ENCODE assay signal across 8 cellular contexts in the genomic region with DNA sequence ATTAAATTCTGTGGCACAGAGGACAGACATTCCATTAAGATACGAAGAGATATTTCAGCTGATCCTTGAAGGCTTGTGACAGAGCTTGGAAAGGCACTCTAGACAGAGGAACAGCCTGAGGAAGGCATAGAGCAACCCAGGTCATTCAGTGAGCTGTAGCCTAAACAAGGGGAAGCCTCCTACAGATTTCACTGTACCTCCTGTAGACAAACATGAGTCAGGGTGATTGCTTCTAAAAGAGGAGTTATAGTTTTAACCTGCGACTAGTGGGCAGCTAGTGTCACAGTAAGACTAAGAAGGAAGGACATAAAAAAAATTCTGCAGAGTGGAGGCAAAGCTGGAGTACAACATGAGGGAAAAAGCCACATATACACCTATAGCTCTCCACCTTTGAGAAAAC. TPM values are rescaled to one million over a fixed set of nuclear protein-coding genes. Genes with fewer than 3 reads are reported as not detected.
A peak's percentile ranks its signal among the peaks of the same experiment; 100 is the strongest.
DNase-seq lines count a peak whose midpoint lies in the region; ATAC-seq and TF ChIP-seq lines count a peak whose summit lies in the region.

No MANE protein-coding gene starts in this region.

- H2AFZ ChIP-seq in PC-3 (ENCODE audit: low read length): no peak overlapping the region

- 0 out of 2 replicates have a peak, but pooled peaks cover 10% of the 10 kb centered on the region for H3K79me2 ChIP-seq in PC-3 (ENCODE audit: low read length)

- BruUV-seq in PC-3 (replicated peaks; lab: Mats Ljungman, UMichigan): no TSS peak

- WGBS in esophagus squamous epithelium, 2 donors: 32 to 33% methylated on average over 2 of the region's 2 CpGs

- H3K27me3 ChIP-seq in BLaER1 treated with 17β-estradiol and CSF1 and Interleukin-3, amounts not matched to agents 10 nM and 100 nM: no peaks in the 10 kb centered on the region
- H3K27me3 ChIP-seq in PC-3 (ENCODE audit: low read length): no peaks in the 10 kb centered on the region
- no peaks in the 10 kb centered on the region for H3K27me3 ChIP-seq in esophagus squamous epithelium

- H3K9me2 ChIP-seq in PC-3 (replicated peaks; ENCODE audit: low read length): no peaks in the 10 kb centered on the region

- TF ChIP-seq POLR2A in esophagus squamous epithelium (IDR thresholded peaks at IDR 0.05): no peak

- H3K9me3 ChIP-seq in BLaER1 treated with 17β-estradiol and CSF1 and Interleukin-3, amounts not matched to agents 10 nM and 100 nM (replicated peaks in 1 of 11): peaks cover 20 to 44% (median 33%) of the 10 kb centered on the region in 11 experiments
- H3K9me3 ChIP-seq in PC-3 (ENCODE audit: low read length): no peaks in the 10 kb centered on the region
- H3K9me3 ChIP-seq in esophagus squamous epithelium: peaks cover 0 to 9% (median 0%) of the 10 kb centered on the region in 3 donors

- POLR2A ChIA-PET in PC-3 (lab: Charles Lee; ENCODE audit: unreplicated experiment) (interaction anchor here (0.5 to 0.6 kb wide), 2 partner anchors 16 to 110 kb away, joined by 7 to 12 read pairs; no protein-coding TSS in a partner anchor), HEK293T (lab: Yijun Ruan, JAX) (no interaction called here)

- ATAC-seq in GM21447 (IDR thresholded peaks at IDR 0.05; ENCODE audit: unreplicated experiment) (peak; percentile 52), PC-3 (peak; percentile 71)

- no peak for TF ChIP-seq CTCF in PC-3 (conservative IDR thresholded peaks at IDR 0.05; ENCODE audit: low read depth, low read length)
- no peak for TF ChIP-seq CTCF in esophagus squamous epithelium (IDR thresholded peaks at IDR 0.05)

- no peak overlapping the region for H3K9ac ChIP-seq in BLaER1 treated with 17β-estradiol and CSF1 and Interleukin-3, amounts not matched to agents 10 nM and 100 nM
- peak overlapping the region; percentile 65 for H3K9ac ChIP-seq in PC-3 (ENCODE audit: low read length)

- peak overlapping the region in 1 of 11 experiments; percentile 11; a peak in 2 of 22 replicates for H3K27ac ChIP-seq in BLaER1 treated with 17β-estradiol and CSF1 and Interleukin-3, amounts not matched to agents 10 nM and 100 nM
- peak overlapping the region; percentile 99 for H3K27ac ChIP-seq in PC-3 (ENCODE audit: low read length)
- H3K27ac ChIP-seq in esophagus squamous epithelium: peak overlapping the region in 3 of 4 donors; percentile 4 to 40 (median 19)

- no peak overlapping the region for H3K4me3 ChIP-seq in BLaER1 treated with 17β-estradiol and CSF1 and Interleukin-3, amounts not matched to agents 10 nM and 100 nM
- H3K4me3 ChIP-seq in PC-3 (ENCODE audit: low read length) (peak overlapping the region; percentile 39), esophagus squamous epithelium (no peak overlapping the region)

- peaks cover 0 to 31% (median 0%) of the 10 kb centered on the region in 11 experiments; a peak in 6 of 22 replicates for H4K20me1 ChIP-seq in BLaER1 treated with 17β-estradiol and CSF1 and Interleukin-3, amounts not matched to agents 10 nM and 100 nM
- no peaks in the 10 kb centered on the region for H4K20me1 ChIP-seq in PC-3 (ENCODE audit: low read length)

- peaks cover 5% of the 10 kb centered on the region for H3F3A ChIP-seq in PC-3 (ENCODE audit: low read length, unreplicated experiment)

- intact Hi-C loops in PC-3 (cut with micrococcal nuclease) (loop anchor here (2.0 to 5.0 kb wide), 2 partner anchors 55 kb away; partner anchors contain the start of genes CERT1 and POLK), esophagus squamous epithelium (cut with DNase I) (no loop called here)

- H3K36me3 ChIP-seq in BLaER1 treated with 17β-estradiol and CSF1 and Interleukin-3, amounts not matched to agents 10 nM and 100 nM: peaks cover 21 to 64% (median 40%) of the 10 kb centered on the region in 11 experiments
- H3K36me3 ChIP-seq in PC-3 (ENCODE audit: low read depth, low read length): no peaks in the 10 kb centered on the region
- peaks cover 0 to 11% (median 0%) of the 10 kb centered on the region in 3 donors for H3K36me3 ChIP-seq in esophagus squamous epithelium

- peaks cover 16 to 62% (median 30%) of the 10 kb centered on the region in 10 experiments for H3K4me1 ChIP-seq in BLaER1 treated with 17β-estradiol and CSF1 and Interleukin-3, amounts not matched to agents 10 nM and 100 nM
- peaks cover 42% of the 10 kb centered on the region for H3K4me1 ChIP-seq in PC-3 (ENCODE audit: insufficient read depth, low read length)
- peaks cover 16 to 34% (median 21%) of the 10 kb centered on the region in 3 donors for H3K4me1 ChIP-seq in esophagus squamous epithelium

- H3K4me2 ChIP-seq in BLaER1 treated with 17β-estradiol and CSF1 and Interleukin-3, amounts not matched to agents 10 nM and 100 nM: peak overlapping the region in 6 of 11 experiments; percentile 50 to 81 (median 64); a peak in 9 of 22 replicates
- H3K4me2 ChIP-seq in PC-3 (ENCODE audit: low read length): peak overlapping the region; percentile 82

- DNase-seq in PC-3: peak; percentile 73
- no peak for DNase-seq in esophagus squamous epithelium (lab: John Stamatoyannopoulos, UW)
- no peak for DNase-seq in effector CD4-positive, alpha-beta T cell
- DNase-seq in HEK293T (ENCODE audit: extremely low spot score): no peak
- no peak for DNase-seq in LoVo (ENCODE audit: low spot score)
- no peak for DNase-seq in NCI-H187 (lab: John Stamatoyannopoulos, UW)

- CTCF ChIA-PET in PC-3 (lab: Charles Lee): no interaction called here
- CTCF ChIA-PET in HEK293T (lab: Yijun Ruan, JAX): no interaction called here

TF ChIP-seq in HEK293T, 16 proteins besides CTCF, POLR2A, EP300 and RAD21:
- TF ChIP-seq ZNF384 (IDR thresholded peaks at IDR 0.05): no peak
- TF ChIP-seq NFRKB (IDR thresholded peaks at IDR 0.05): no peak
- TF ChIP-seq LEF1 (IDR thresholded peaks at IDR 0.05; ENCODE audit: borderline replicate concordance): no peak
- no peak for TF ChIP-seq BHLHE40 (IDR thresholded peaks at IDR 0.05; ENCODE audit: borderline replicate concordance)
- TF ChIP-seq HDGF (IDR thresholded peaks at IDR 0.05; ENCODE audit: borderline replicate concordance): no peak
- TF ChIP-seq SP1 (IDR thresholded peaks at IDR 0.05): no peak
- no peak for TF ChIP-seq ELF4 (IDR thresholded peaks at IDR 0.05)
TF ChIP-seq in HEK293T: peak in this region for 0.

RNA-seq across cellular contexts. Expression of gene ANKDD1B, which starts 43.5 kb away (rescaled TPM):
- total RNA-seq in PC-3 (2014; rRNA removed) (0.04 TPM in 1 of 2 replicates, not detected in the other), esophagus squamous epithelium (under 1 TPM in 2 of 4 donors, not detected in 2; 0.19 to 0.95 TPM)

RNA-seq across cellular contexts. Expression of gene POLK, which starts 56.0 kb away (rescaled TPM):
- total RNA-seq in PC-3 (2014; rRNA removed) (6.5 and 9.0 TPM in 2 replicates), esophagus squamous epithelium (10 to 100 TPM in 3 of 4 donors, 1 to 10 TPM in 1; 8.6 to 27.5 (median 14.1) TPM)

RNA-seq across cellular contexts. Expression of gene CERT1, which starts 56.3 kb away (rescaled TPM):
- total RNA-seq in PC-3 (2014; rRNA removed) (5.6 and 6.5 TPM in 2 replicates), esophagus squamous epithelium (10 to 100 TPM; 19.8 to 29.9 (median 24.4) TPM)
